20 cellular contexts compared by ENCODE assay signal in the genomic region with DNA sequence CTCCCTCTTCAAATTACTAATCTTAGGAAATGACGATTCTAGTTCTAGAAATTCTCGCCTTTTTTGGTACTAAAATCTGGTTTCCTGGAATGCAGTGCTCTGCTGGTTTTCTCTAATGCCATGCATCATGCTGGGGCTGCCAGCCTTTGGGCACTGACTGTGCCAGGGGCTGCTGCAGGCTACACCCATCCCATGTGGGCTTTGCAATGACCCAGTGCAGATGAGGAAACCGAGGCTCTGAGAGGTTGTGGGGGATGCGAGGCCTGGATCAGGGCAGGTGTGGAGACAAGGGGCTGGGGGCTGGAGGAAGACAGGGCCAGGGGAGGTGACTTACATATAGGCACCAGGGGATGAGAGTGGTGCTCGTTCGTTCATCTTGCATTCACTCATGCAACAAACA.
DNase-seq lines count a peak whose midpoint lies in the region; ATAC-seq, FAIRE-seq and TF ChIP-seq lines count a peak whose summit lies in the region.
"Had no signal": no experiment of that assay in that cellular context is flagged by ENCODE, and none has a peak within 500 bp of the region (broad histone marks: within the 10 kb centered on the region; RNA-seq: fewer than 3 reads in every experiment).

No MANE protein-coding gene starts in this region.

- TF ChIP-seq RAD21 in HepG2 (CRISPR knock-in tag; IDR thresholded peaks at IDR 0.05): no peak

- H3K79me1 ChIP-seq in neuronal stem cell (ENCODE audit: low read depth, low read length): no peaks in the 10 kb centered on the region

- BruUV-seq in HepG2 (replicated peaks; lab: Mats Ljungman, UMichigan): no TSS peak

- no peak overlapping the region for H3K23ac ChIP-seq in neuronal stem cell (ENCODE audit: low read depth, low read length, poor library complexity)

- WGBS in right lobe of liver (ENCODE audit: insufficient coverage, low coverage, low lambda C conversion rate, missing lambda C conversion rate): 48% methylated on average over 4 of the region's 6 CpGs
- WGBS in HepG2 (ENCODE audit: low lambda C conversion rate): 8% methylated on average over 6 of the region's 6 CpGs
- no CpG with 5 or more reads among the region's 6 CpGs for WGBS in neuronal stem cell (ENCODE audit: extremely low coverage in 2 of 2, insufficient read length in 2 of 2, insufficient replicate concordance in 1 of 2), 2 donors

- H2BK12ac ChIP-seq in neuronal stem cell (ENCODE audit: low read length): no peak overlapping the region

- H3K4me3 Mint-ChIP-seq in glutamatergic neuron (ENCODE audit: unreplicated experiment): no peak overlapping the region
- H3K4me3 Mint-ChIP-seq: CD4-positive, alpha-beta memory T cell had no signal

- peaks cover 11% of the 10 kb centered on the region for H3K9me3 Mint-ChIP-seq in glutamatergic neuron (ENCODE audit: unreplicated experiment)

- TF ChIP-seq POLR2A in right lobe of liver (IDR thresholded peaks at IDR 0.05) (no peak), HepG2 (IDR thresholded peaks at IDR 0.05; ENCODE audit: insufficient read depth in 1 of 2, low read depth in 2 of 2, low read length in 2 of 2) (no peak)

- no peaks in the 10 kb centered on the region for H3K79me2 ChIP-seq in HepG2 (ENCODE audit: insufficient read depth, low read length)

- H3K27ac ChIP-seq in right atrium auricular region (no peak overlapping the region), right lobe of liver (no peak overlapping the region), HepG2 (ENCODE audit: extremely low read length, insufficient read depth, low read length) (no peak overlapping the region), neuronal stem cell (replicated peaks; ENCODE audit: low read length) (no peak overlapping the region)
- H3K27ac ChIP-seq: 22Rv1, A549, C4-2B, GM23248 had no signal

- no peak overlapping the region for H3K9ac ChIP-seq in HepG2 (ENCODE audit: insufficient read depth, low read depth, low read length)
- no peak overlapping the region for H3K9ac ChIP-seq in neuronal stem cell (ENCODE audit: low read depth, low read length, poor library complexity)
- H3K9ac ChIP-seq: GM23248 had no signal

- in situ Hi-C loops in HepG2 (cut with HindIII; ENCODE audit: extremely low pct_ligation_motif_present, low pct_unique_long_range_greater_than_20kb): no loop called here

- H3K14ac ChIP-seq in neuronal stem cell (ENCODE audit: low read length): no peak overlapping the region

- H2BK5ac ChIP-seq in neuronal stem cell (ENCODE audit: low read length): no peak overlapping the region

- no peak overlapping the region for H3K4me3 ChIP-seq in right atrium auricular region
- H3K4me3 ChIP-seq in right lobe of liver: no peak overlapping the region
- no peak overlapping the region for H3K4me3 ChIP-seq in HepG2 (replicated peaks in 1 of 3; ENCODE audit: insufficient read depth in 1 of 3, low read depth in 2 of 3, low read length in 3 of 3)
- no peak overlapping the region for H3K4me3 ChIP-seq in neuronal stem cell (ENCODE audit: low read length in 2 of 2)
- H3K4me3 ChIP-seq: A549, GM23248, HAP-1 had no signal

- CTCF ChIA-PET in HepG2 (lab: Yijun Ruan, JAX; ENCODE audit: low intra/inter-chr PET ratio, low total read pairs): no interaction called here

- intact Hi-C loops in Right ventricle myocardium inferior (cut with DNase I): no loop called here
- intact Hi-C loops in right lobe of liver (cut with DNase I): no loop called here
- intact Hi-C loops in HepG2 (cut with micrococcal nuclease; ENCODE audit: unreplicated experiment): no loop called here

- POLR2A ChIA-PET in HepG2 (lab: Yijun Ruan, JAX): no interaction called here

- no peak overlapping the region for H3K18ac ChIP-seq in neuronal stem cell (ENCODE audit: low read length)

- H3K27me3 ChIP-seq in right atrium auricular region: no peaks in the 10 kb centered on the region
- H3K27me3 ChIP-seq in right lobe of liver: no peaks in the 10 kb centered on the region
- peaks cover 2 to 20% of the 10 kb centered on the region in 2 experiments; a peak in 3 of 5 replicates for H3K27me3 ChIP-seq in HepG2 (ENCODE audit: control insufficient read depth in 1 of 2, insufficient read depth in 2 of 2, low read length in 2 of 2)
- peaks cover 0 to 3% (median 0%) of the 10 kb centered on the region in 3 experiments for H3K27me3 ChIP-seq in neuronal stem cell (ENCODE audit: control insufficient read depth in 3 of 3, insufficient read depth in 3 of 3, low read depth in 1 of 3, low read length in 3 of 3)

- no peak overlapping the region for H4K91ac ChIP-seq in neuronal stem cell (ENCODE audit: low read depth, low read length, poor library complexity)

- H2AK5ac ChIP-seq in neuronal stem cell (ENCODE audit: low read depth, low read length): peak overlapping the region; percentile 11

- H3K4ac ChIP-seq in neuronal stem cell (ENCODE audit: low read length): no peak overlapping the region

- H3K36me3 ChIP-seq in right atrium auricular region (no peaks in the 10 kb centered on the region), right lobe of liver (no peaks in the 10 kb centered on the region), HepG2 (replicated peaks in 1 of 2; ENCODE audit: control insufficient read depth in 1 of 2, insufficient read depth in 2 of 2, low read length in 2 of 2) (no peaks in the 10 kb centered on the region), neuronal stem cell (replicated peaks in 1 of 2; ENCODE audit: control insufficient read depth in 2 of 2, insufficient read depth in 2 of 2, low read length in 2 of 2) (no peaks in the 10 kb centered on the region)
- H3K36me3 ChIP-seq: HAP-1 had no signal

- no peak for TF ChIP-seq CTCF in right atrium auricular region (IDR thresholded peaks at IDR 0.05)
- no peak for TF ChIP-seq CTCF in right lobe of liver (IDR thresholded peaks at IDR 0.05)
- TF ChIP-seq CTCF in HepG2 (CRISPR knock-in tag; IDR thresholded peaks at IDR 0.05): no peak
- no peak for TF ChIP-seq CTCF in glutamatergic neuron (IDR thresholded peaks at IDR 0.05; ENCODE audit: partially characterized antibody, unreplicated experiment)

- no peak overlapping the region for H4K8ac ChIP-seq in neuronal stem cell (ENCODE audit: low read depth, low read length)

- H4K20me1 ChIP-seq in HepG2 (ENCODE audit: insufficient read depth, low read length): peaks cover 3% of the 10 kb centered on the region; the same call in 1 of the 2 replicates

- H3K4me2 ChIP-seq in HepG2 (ENCODE audit: low read depth, low read length): no peak overlapping the region
- H3K4me2 ChIP-seq in neuronal stem cell (ENCODE audit: insufficient read depth, low read length, poor library complexity, severe bottlenecking): no peak overlapping the region
- H3K4me2 ChIP-seq: A549 had no signal

- H3K27ac Mint-ChIP-seq in glutamatergic neuron (ENCODE audit: unreplicated experiment): no peak overlapping the region
- H3K27ac Mint-ChIP-seq: CD4-positive, alpha-beta memory T cell had no signal

- H3K4me1 ChIP-seq in right atrium auricular region (no peaks in the 10 kb centered on the region), right lobe of liver (no peaks in the 10 kb centered on the region), HepG2 (ENCODE audit: insufficient read depth, low read length) (no peaks in the 10 kb centered on the region), neuronal stem cell (ENCODE audit: control insufficient read depth in 2 of 2, insufficient read depth in 1 of 2, low read depth in 1 of 2, low read length in 2 of 2) (peaks cover 0 to 7% of the 10 kb centered on the region in 2 donors)
- H3K4me1 ChIP-seq: A549, HAP-1 had no signal

- ATAC-seq in Right ventricle myocardium inferior: no peak
- ATAC-seq in right lobe of liver: no peak
- ATAC-seq in HepG2: no peak
- ATAC-seq: A549 had no signal

- H3K9me3 ChIP-seq in right atrium auricular region (no peaks in the 10 kb centered on the region), right lobe of liver (no peaks in the 10 kb centered on the region), HepG2 (ENCODE audit: low read length) (no peaks in the 10 kb centered on the region), neuronal stem cell (replicated peaks in 1 of 2; ENCODE audit: control insufficient read depth in 2 of 2, insufficient read depth in 1 of 2, low read depth in 1 of 2, low read length in 2 of 2) (no peaks in the 10 kb centered on the region)
- H3K9me3 ChIP-seq: A549, HAP-1 had no signal

- peak; percentile 42 for DNase-seq in Right ventricle myocardium inferior (ENCODE audit: missing footprints)
- no peak for DNase-seq in right atrium auricular region (ENCODE audit: low spot score)
- peak in 2 of 3 donors; percentile 4 to 7 for DNase-seq in right lobe of liver
- no peak for DNase-seq in HepG2 (ENCODE audit: low spot score)
- DNase-seq in neuronal stem cell (ENCODE audit: low spot score): no peak
- DNase-seq in SKM-1 (lab: John Stamatoyannopoulos, UW; ENCODE audit: unreplicated experiment): no peak
- DNase-seq in glutamatergic neuron: no peak
- no peak for DNase-seq in iPS-NIHi11 (ENCODE audit: low spot score)
- DNase-seq: AML-193; CD4-positive, alpha-beta memory T cell; DMS153; DMS79; GDM1; GM23248 had no signal

- peaks cover 9% of the 10 kb centered on the region for H3K27me3 Mint-ChIP-seq in glutamatergic neuron (ENCODE audit: unreplicated experiment)
- H3K27me3 Mint-ChIP-seq: CD4-positive, alpha-beta memory T cell had no signal

- no peaks in the 10 kb centered on the region for H3K36me3 Mint-ChIP-seq in glutamatergic neuron (ENCODE audit: unreplicated experiment)
- H3K36me3 Mint-ChIP-seq: CD4-positive, alpha-beta memory T cell had no signal

- FAIRE-seq in HepG2 (lab: Jason Lieb, UNC): no peak
- FAIRE-seq: A549, GM12892, GM18507 had no signal

- no peak overlapping the region for H2BK120ac ChIP-seq in neuronal stem cell (ENCODE audit: low read depth, low read length)

- no peak overlapping the region for H2BK15ac ChIP-seq in neuronal stem cell (ENCODE audit: low read length)

- H3K4me1 Mint-ChIP-seq in glutamatergic neuron (ENCODE audit: low read depth, unreplicated experiment): peaks cover 11% of the 10 kb centered on the region
- H3K4me1 Mint-ChIP-seq: CD4-positive, alpha-beta memory T cell had no signal

- TF ChIP-seq EP300 in HepG2 (IDR thresholded peaks at IDR 0.05; ENCODE audit: low read depth in 2 of 2, low read length in 2 of 2): no peak
- no peak for TF ChIP-seq EP300 in HepG2 (CRISPR knock-in tag; IDR thresholded peaks at IDR 0.05; ENCODE audit: borderline replicate concordance)

- H2AFZ ChIP-seq in HepG2 (ENCODE audit: low read length): no peak overlapping the region
- no peak overlapping the region for H2AFZ ChIP-seq in neuronal stem cell (ENCODE audit: low read length)
- H2AFZ ChIP-seq: GM23248 had no signal

TF ChIP-seq in HepG2, 621 proteins besides CTCF, POLR2A, EP300 and RAD21:
- TF ChIP-seq KDM3A (CRISPR knock-in tag; IDR thresholded peaks at IDR 0.05; ENCODE audit: low read depth) (no peak), RAD51 (IDR thresholded peaks at IDR 0.05; ENCODE audit: borderline replicate concordance) (no peak), FOXC1 (CRISPR knock-in tag; IDR thresholded peaks at IDR 0.05; ENCODE audit: borderline replicate concordance) (no peak)

Comparison
In these comparisons a context has a peak if more than half of its experiments do, and no peak if none do; other contexts are left out.
1. DNase-seq: peak in Right ventricle myocardium inferior (single experiment) and right lobe of liver (2 of 3); none in right atrium auricular region (single experiment), HepG2 (single experiment), neuronal stem cell (single experiment), SKM-1 (single experiment), glutamatergic neuron (single experiment) and iPS-NIHi11 (single experiment).